In genomic region chr7:4102231-4102841, GRCh38 we compare ENCODE assay signal across 27 cellular contexts.
A peak's percentile ranks its signal among the peaks of the same experiment; 100 is the strongest.
DNase-seq lines count a peak whose midpoint lies in the region; TF ChIP-seq lines count a peak whose summit lies in the region.
"Had no signal": no experiment of that assay in that cellular context is flagged by ENCODE, and none has a peak within 500 bp of the region (broad histone marks: within the 10 kb centered on the region; RNA-seq: fewer than 3 reads in every experiment).

No MANE protein-coding gene starts in this region.

- H2AK5ac ChIP-seq in mesenchymal stem cell (ENCODE audit: low read length, severe bottlenecking), result no peak overlapping the region

- no peaks in the 10 kb centered on the region for H3K36me3 ChIP-seq in BLaER1 treated with 17β-estradiol and CSF1 and Interleukin-3, amounts not matched to agents 10 nM and 100 nM
- H3K36me3 ChIP-seq in HEK293 (ENCODE audit: control insufficient read depth in 2 of 2, insufficient read depth in 1 of 2, low read length in 2 of 2), result no peaks in the 10 kb centered on the region
- no peaks in the 10 kb centered on the region for H3K36me3 ChIP-seq in SK-N-MC (ENCODE audit: insufficient read depth, low read length)
- H3K36me3 ChIP-seq in mesenchymal stem cell (ENCODE audit: control insufficient read depth in 1 of 2, insufficient read depth in 2 of 2, low read depth in 1 of 2, low read length in 2 of 2), result no peaks in the 10 kb centered on the region
- H3K36me3 ChIP-seq in prostate gland, result no peaks in the 10 kb centered on the region
- H3K36me3 ChIP-seq in HAP-1 (replicated peaks), result no peaks in the 10 kb centered on the region
- H3K36me3 ChIP-seq: adrenal gland, gastrocnemius medialis, tibial nerve had no signal

- in situ Hi-C loops in HAP-1 (cut with MboI; ENCODE audit: low sequenced_read_pairs), result no loop called here

- intact Hi-C loops in prostate gland (cut with DNase I), result no loop called here

- no peak overlapping the region for H3K23ac ChIP-seq in mesenchymal stem cell (ENCODE audit: low read length in 2 of 2)

- peak overlapping the region; percentile 50 to 86 (median 75) for H3K4me2 ChIP-seq in BLaER1 treated with 17β-estradiol and CSF1 and Interleukin-3, amounts not matched to agents 10 nM and 100 nM
- H3K4me2 ChIP-seq in mesenchymal stem cell (ENCODE audit: low read length, poor library complexity, severe bottlenecking), result no peak overlapping the region

- peaks cover 0 to 10% (median 0%) of the 10 kb centered on the region in 11 experiments; a peak in 2 of 22 replicates for H3K27me3 ChIP-seq in BLaER1 treated with 17β-estradiol and CSF1 and Interleukin-3, amounts not matched to agents 10 nM and 100 nM
- H3K27me3 ChIP-seq in mesenchymal stem cell (ENCODE audit: control insufficient read depth in 1 of 2, insufficient read depth in 1 of 2, low read length in 2 of 2) (peaks cover 0 to 3% of the 10 kb centered on the region in 2 experiments), prostate gland (replicated peaks; ENCODE audit: insufficient read depth) (no peaks in the 10 kb centered on the region), HAP-1 (ENCODE audit: low read depth) (no peaks in the 10 kb centered on the region)
- H3K27me3 ChIP-seq: adrenal gland, body of pancreas, gastrocnemius medialis, tibial nerve had no signal

- no peak for TF ChIP-seq POLR2A in prostate gland (IDR thresholded peaks at IDR 0.05)

- H3K14ac ChIP-seq in mesenchymal stem cell (ENCODE audit: low read length in 2 of 2), result peak overlapping the region in 1 of 2 experiments; percentile 24

- TF ChIP-seq CTCF in HEK293 (tag by site-specific recombination; IDR thresholded peaks at IDR 0.05) (no peak), prostate gland (IDR thresholded peaks at IDR 0.05) (no peak)

- peak overlapping the region in 2 of 11 experiments; percentile 9 to 28; a peak in 2 of 22 replicates for H3K9ac ChIP-seq in BLaER1 treated with 17β-estradiol and CSF1 and Interleukin-3, amounts not matched to agents 10 nM and 100 nM
- no peak overlapping the region for H3K9ac ChIP-seq in SK-N-MC (ENCODE audit: insufficient read length)
- no peak overlapping the region for H3K9ac ChIP-seq in mesenchymal stem cell (ENCODE audit: low read length)

- peak overlapping the region in 2 of 11 experiments; percentile 30 to 60; a peak in 2 of 22 replicates for H3K27ac ChIP-seq in BLaER1 treated with 17β-estradiol and CSF1 and Interleukin-3, amounts not matched to agents 10 nM and 100 nM
- H3K27ac ChIP-seq in HEK293 (ENCODE audit: extremely low read depth, low read depth, low read length) (no peak overlapping the region), SK-N-MC (peak overlapping the region; percentile 94), mesenchymal stem cell (ENCODE audit: low read length, poor library complexity, severe bottlenecking) (peak overlapping the region; percentile 14), prostate gland (no peak overlapping the region)
- H3K27ac ChIP-seq: adrenal gland, body of pancreas, gastrocnemius medialis, tibial nerve had no signal

- no peak overlapping the region for H2BK120ac ChIP-seq in mesenchymal stem cell (ENCODE audit: low read depth, low read length)

- H2BK15ac ChIP-seq in mesenchymal stem cell (ENCODE audit: low read depth, poor library complexity, severe bottlenecking), result no peak overlapping the region

- H3K79me1 ChIP-seq in mesenchymal stem cell (replicated peaks; ENCODE audit: low read length, poor library complexity, severe bottlenecking), result no peaks in the 10 kb centered on the region

- peak; percentile 91 for DNase-seq in SK-N-MC (ENCODE audit: low read depth, low spot score)
- DNase-seq in mesenchymal stem cell, result no peak
- no peak for DNase-seq in activated CD4-positive, alpha-beta T cell treated with anti-CD3 and anti-CD28 coated beads for 4 hours
- no peak for DNase-seq in prostate gland (ENCODE audit: low spot score)
- no peak for DNase-seq in HAP-1 (ENCODE audit: low spot score in 2 of 2)
- DNase-seq: activated CD4-positive, alpha-beta memory T cell treated with anti-CD3 and anti-CD28 coated beads, Interleukin-2, amount 10 ng/mL, durations not matched to agents 7 days and 5 days; activated CD4-positive, alpha-beta T cell treated with anti-CD3 and anti-CD28 coated beads for 1 hour; activated CD8-positive, alpha-beta memory T cell treated with anti-CD3 and anti-CD28 coated beads, Interleukin-2, amount 50 U/mL, for 48 hours; activated naive CD4-positive, alpha-beta T cell treated with anti-CD3 and anti-CD28 coated beads, Interleukin-2, amount 10 ng/mL, durations not matched to agents 7 days and 5 days; adrenal gland; body of pancreas; Calu3; cerebellar nuclear complex; gastrocnemius medialis; hypothalamus; MM.1S; mucosa of descending colon; natural killer cell; NCI-H1417 treated with DMSO at 0.1 percent for 48 hours; NCI-H2081 treated with DMSO at 0.1 percent for 48 hours; SIG-M5; stimulated activated CD4-positive, alpha-beta T cell treated with anti-CD3 and anti-CD28 coated beads, Interleukin-15, amount 100 ng/mL, for 24 hours; SW 1271 had no signal

- H3K9me3 ChIP-seq in BLaER1 treated with 17β-estradiol and CSF1 and Interleukin-3, amounts not matched to agents 10 nM and 100 nM (replicated peaks in 1 of 11), result peaks cover 0 to 5% (median 0%) of the 10 kb centered on the region in 11 experiments; a peak in 1 of 22 replicates
- H3K9me3 ChIP-seq in HEK293 (ENCODE audit: control insufficient read depth, insufficient read depth, low read depth, low read length), result no peaks in the 10 kb centered on the region
- H3K9me3 ChIP-seq in SK-N-MC (ENCODE audit: low read depth, low read length), result no peaks in the 10 kb centered on the region
- H3K9me3 ChIP-seq in mesenchymal stem cell (ENCODE audit: control insufficient read depth, low read length), result no peaks in the 10 kb centered on the region
- no peaks in the 10 kb centered on the region for H3K9me3 ChIP-seq in prostate gland
- no peaks in the 10 kb centered on the region for H3K9me3 ChIP-seq in HAP-1
- H3K9me3 ChIP-seq: adrenal gland, body of pancreas, gastrocnemius medialis, mucosa of descending colon had no signal

- H3K4me1 ChIP-seq in BLaER1 treated with 17β-estradiol and CSF1 and Interleukin-3, amounts not matched to agents 10 nM and 100 nM, result peaks cover 9 to 57% (median 49%) of the 10 kb centered on the region in 10 experiments
- H3K4me1 ChIP-seq in HEK293 (ENCODE audit: control insufficient read depth, insufficient read depth, low read length) (no peaks in the 10 kb centered on the region), mesenchymal stem cell (ENCODE audit: control insufficient read depth, insufficient read depth, low read depth, low read length) (peaks cover 19% of the 10 kb centered on the region), prostate gland (replicated peaks) (no peaks in the 10 kb centered on the region), HAP-1 (no peaks in the 10 kb centered on the region)
- H3K4me1 ChIP-seq: adrenal gland, body of pancreas, gastrocnemius medialis, tibial nerve had no signal

- H3K4ac ChIP-seq in mesenchymal stem cell (ENCODE audit: low read depth in 1 of 2, low read length in 2 of 2), result no peak overlapping the region

- H2BK12ac ChIP-seq in mesenchymal stem cell (ENCODE audit: low read length in 2 of 2), result no peak overlapping the region

- WGBS in mesenchymal stem cell, result 81% methylated on average over 14 of the region's 14 CpGs
- WGBS in prostate gland, result 69% methylated on average over 14 of the region's 14 CpGs

- H3K18ac ChIP-seq in mesenchymal stem cell (ENCODE audit: low read depth in 1 of 2, low read length in 2 of 2), result no peak overlapping the region

- peak overlapping the region; percentile 37 for H2AFZ ChIP-seq in mesenchymal stem cell (ENCODE audit: low read depth, low read length)

- H2BK5ac ChIP-seq in mesenchymal stem cell (ENCODE audit: low read depth, low read length, poor library complexity, severe bottlenecking), result no peak overlapping the region

- H4K91ac ChIP-seq in mesenchymal stem cell (ENCODE audit: low read length), result no peak overlapping the region

- no peak overlapping the region for H3K4me3 ChIP-seq in BLaER1 treated with 17β-estradiol and CSF1 and Interleukin-3, amounts not matched to agents 10 nM and 100 nM
- H3K4me3 ChIP-seq in HEK293 (ENCODE audit: low read depth, low read length), result no peak overlapping the region
- peak overlapping the region; percentile 60 for H3K4me3 ChIP-seq in SK-N-MC
- no peak overlapping the region for H3K4me3 ChIP-seq in mesenchymal stem cell (ENCODE audit: insufficient read depth in 1 of 2, low read depth in 1 of 2, low read length in 2 of 2)
- H3K4me3 ChIP-seq in prostate gland, result no peak overlapping the region
- no peak overlapping the region for H3K4me3 ChIP-seq in HAP-1
- H3K4me3 ChIP-seq: adrenal gland, body of pancreas, gastrocnemius medialis, lung, mucosa of descending colon, tibial nerve had no signal

- H4K8ac ChIP-seq in mesenchymal stem cell (ENCODE audit: low read length), result peak overlapping the region; percentile 38

- CTCF ChIA-PET in HEK293 (lab: Yijun Ruan, JAX), result interaction anchor here (0.6 to 1.6 kb wide), 3 partner anchors 18 to 319 kb away, joined by 3 to 4 read pairs (median 3); no protein-coding TSS in a partner anchor

- no peaks in the 10 kb centered on the region for H4K20me1 ChIP-seq in BLaER1 treated with 17β-estradiol and CSF1 and Interleukin-3, amounts not matched to agents 10 nM and 100 nM

- POLR2A ChIA-PET in HEK293 (lab: Yijun Ruan, JAX), result no interaction called here

TF ChIP-seq in HEK293, 187 proteins besides CTCF, POLR2A, EP300 and RAD21:
- TF ChIP-seq ZNF785 (tag by site-specific recombination; IDR thresholded peaks at IDR 0.05) (no peak), ZIC2 (tag by site-specific recombination; IDR thresholded peaks at IDR 0.05) (peak; percentile 51)
TF ChIP-seq in HEK293: peak in this region for 1.

Comparison
In these comparisons a context has a peak if more than half of its experiments do, and no peak if none do; other contexts are left out.
1. H3K27ac ChIP-seq: peak in SK-N-MC (single experiment) and mesenchymal stem cell (single experiment); none in HEK293 (single experiment) and prostate gland (0 of 2).